In genomic region chr5:156367602-156368001, GRCh38 we compare ENCODE assay signal across 16 cellular contexts. TPM values are rescaled to one million over a fixed set of nuclear protein-coding genes. Genes with fewer than 3 reads are reported as not detected.
DNase-seq lines count a peak whose midpoint lies in the region; ATAC-seq and TF ChIP-seq lines count a peak whose summit lies in the region.
"Had no signal": no experiment of that assay in that cellular context is flagged by ENCODE, and none has a peak within 500 bp of the region (broad histone marks: within the 10 kb centered on the region; RNA-seq: fewer than 3 reads in every experiment).

No MANE protein-coding gene starts in this region.

- TF ChIP-seq CTCF in fibroblast of the aortic adventitia (IDR thresholded peaks at IDR 0.05; ENCODE audit: insufficient read depth, low read length), result no peak
- no peak for TF ChIP-seq CTCF in psoas muscle (IDR thresholded peaks at IDR 0.05)

- no peaks in the 10 kb centered on the region for H3K9me3 ChIP-seq in psoas muscle
- H3K9me3 ChIP-seq: pancreas had no signal

- peak; percentile 83 for DNase-seq in EH (ENCODE audit: low read depth)
- peak; percentile 5 for DNase-seq in NCI-H460 (ENCODE audit: extremely low read depth, low read depth)
- DNase-seq in fibroblast of the aortic adventitia (ENCODE audit: low read depth), result peak; percentile 46
- DNase-seq in psoas muscle, result peak; percentile 45 to 69
- no peak for DNase-seq in OCI-M2 (lab: John Stamatoyannopoulos, UW; ENCODE audit: unreplicated experiment)
- DNase-seq: activated CD8-positive, alpha-beta T cell treated with anti-CD3 and anti-CD28 coated beads for 36 hours; NCI-H187; pancreas; stimulated activated CD4-positive, alpha-beta T cell treated with anti-CD3 and anti-CD28 coated beads, Interleukin-2, amount 100 ng/mL, for 24 hours; stimulated activated naive CD4-positive, alpha-beta T cell treated with Interleukin-2 at 50 U/mL for 16 hours had no signal

- H3K4me3 ChIP-seq in fibroblast of the aortic adventitia (ENCODE audit: low read depth, low read length) (no peak overlapping the region), psoas muscle (no peak overlapping the region)
- H3K4me3 ChIP-seq: pancreas had no signal

- peaks cover 0 to 10% of the 10 kb centered on the region in 2 donors for H3K36me3 ChIP-seq in psoas muscle (ENCODE audit: insufficient read depth in 1 of 2, low read depth in 1 of 2)
- H3K36me3 ChIP-seq: pancreas had no signal

- peaks cover 21% of the 10 kb centered on the region for H3K4me1 ChIP-seq in psoas muscle
- H3K4me1 ChIP-seq: pancreas had no signal

- H3K27me3 ChIP-seq in psoas muscle (ENCODE audit: insufficient read depth in 3 of 3, low read length in 2 of 3), result no peaks in the 10 kb centered on the region
- H3K27me3 ChIP-seq: pancreas had no signal

- peak overlapping the region; percentile 27 for H3K27ac ChIP-seq in psoas muscle
- H3K27ac ChIP-seq: pancreas had no signal

- 41 to 49% (median 48%) methylated on average over 3 of the region's 3 CpGs for WGBS in psoas muscle, 3 donors

- intact Hi-C loops in psoas muscle (cut with DNase I), result loop anchor here in 1 of 2 donors (1.0 kb wide), 1 partner anchor 15 kb away; no protein-coding TSS in a partner anchor

- peak; percentile 95 to 99 (median 98) for ATAC-seq in psoas muscle
- ATAC-seq in GM19455 (IDR thresholded peaks at IDR 0.05; ENCODE audit: unreplicated experiment), result no peak
- ATAC-seq in HG03439 (IDR thresholded peaks at IDR 0.05; ENCODE audit: unreplicated experiment), result no peak
- ATAC-seq in GM21515 (IDR thresholded peaks at IDR 0.05; ENCODE audit: unreplicated experiment), result no peak
- ATAC-seq: activated CD8-positive, alpha-beta T cell treated with anti-CD3 and anti-CD28 coated beads for 36 hours; activated naive CD4-positive, alpha-beta T cell treated with anti-CD3 and anti-CD28 coated beads, Interleukin-2, amount 50 U/mL, for 72 hours had no signal

RNA-seq across cellular contexts. Expression of gene SGCD, which starts 40.6 kb away (rescaled TPM):
- 0.30 TPM in 1 of 2 replicates, not detected in the other for total RNA-seq in NCI-H460 (2014; rRNA removed; shearing (Covaris generic))
- 0.17 TPM in 1 of 2 replicates, not detected in the other for polyA plus RNA-seq in NCI-H460 (2014; cell fraction: nucleus; rRNA removed)
- total RNA-seq in fibroblast of the aortic adventitia (ENCODE audit: low replicate concordance) (7.9 and 11.7 TPM in 2 replicates), psoas muscle (10 to 100 TPM; 28.4 to 51.5 (median 38.9) TPM)
- 10 to 100 TPM; 13.2 to 33.2 (median 24.7) TPM for polyA plus RNA-seq in psoas muscle
- total RNA-seq: activated CD8-positive, alpha-beta T cell treated with anti-CD3 and anti-CD28 coated beads for 36 hours; glomerular endothelial cell; T-helper 2 cell treated with Interferon-gamma antibody and Interleukin-4, amounts not matched to agents 100 ng/mL and 5 ng/mL, for 36 hours had no signal

Comparison
In these comparisons a context has a peak if more than half of its experiments do, and no peak if none do; other contexts are left out.
1. ATAC-seq: peak in psoas muscle (4 of 4); none in GM19455 (single experiment), HG03439 (single experiment) and GM21515 (single experiment).